In genomic region chr7:142880886-142881505, GRCh38 we compare ENCODE assay signal across 8 cellular contexts. TPM values are rescaled to one million over a fixed set of nuclear protein-coding genes. Genes with fewer than 3 reads are reported as not detected.
DNase-seq lines count a peak whose midpoint lies in the region; TF ChIP-seq lines count a peak whose summit lies in the region.

No MANE protein-coding gene starts in this region.

- no peaks in the 10 kb centered on the region for H3K4me1 Mint-ChIP-seq in activated T-cell treated with anti-CD3 and anti-CD28 coated beads, Interleukin-2, amount 50 U/mL, for 24 hours (ENCODE audit: low read depth)

- no peaks in the 10 kb centered on the region for H3K9me2 ChIP-seq in GM23248 (ENCODE audit: insufficient read depth)

- no peaks in the 10 kb centered on the region for H3F3A ChIP-seq in GM23248 (ENCODE audit: insufficient read depth)

- TF ChIP-seq CTCF in GM12872 (IDR thresholded peaks at IDR 0.05; ENCODE audit: insufficient read depth, low read depth, low read length), result peak; percentile 96

- H3K4me3 Mint-ChIP-seq in activated T-cell treated with anti-CD3 and anti-CD28 coated beads, Interleukin-2, amount 50 U/mL, for 24 hours, result no peak overlapping the region

- peak; percentile 47 for DNase-seq in GM23248
- peak; percentile 3 for DNase-seq in MV-4-11 (lab: John Stamatoyannopoulos, UW)
- DNase-seq in activated T-cell treated with anti-CD3 and anti-CD28 coated beads, Interleukin-2, amount 50 U/mL, for 24 hours, result peak; percentile 50
- DNase-seq in glomerular visceral epithelial cell (ENCODE audit: extremely low spot score), result peak; percentile 13
- DNase-seq in stimulated activated CD4-positive, alpha-beta T cell treated with anti-CD3 and anti-CD28 coated beads, Interleukin-2, amount 100 ng/mL, for 4 hours (ENCODE audit: low read depth), result peak; percentile 19
- no peak for DNase-seq in GDM1 (lab: John Stamatoyannopoulos, UW)
- DNase-seq in NCI-H146 (lab: John Stamatoyannopoulos, UW), result no peak

- H3K27ac Mint-ChIP-seq in activated T-cell treated with anti-CD3 and anti-CD28 coated beads, Interleukin-2, amount 50 U/mL, for 24 hours, result no peak overlapping the region

- H3K79me2 ChIP-seq in GM23248 (ENCODE audit: insufficient read depth), result no peaks in the 10 kb centered on the region

- peaks cover 3% of the 10 kb centered on the region for H3K27me3 Mint-ChIP-seq in activated T-cell treated with anti-CD3 and anti-CD28 coated beads, Interleukin-2, amount 50 U/mL, for 24 hours

- no peaks in the 10 kb centered on the region for H3K9me3 Mint-ChIP-seq in activated T-cell treated with anti-CD3 and anti-CD28 coated beads, Interleukin-2, amount 50 U/mL, for 24 hours

- H3K36me3 ChIP-seq in GM23248 (ENCODE audit: low read depth), result no peaks in the 10 kb centered on the region

- no peaks in the 10 kb centered on the region for H4K20me1 ChIP-seq in GM23248 (ENCODE audit: insufficient read depth)

- in situ Hi-C loops in GM23248 (cut with MboI), result no loop called here

- no peak overlapping the region for H3K4me2 ChIP-seq in GM23248 (ENCODE audit: unreplicated experiment)

- no peak overlapping the region for H3K27ac ChIP-seq in GM23248

- no peaks in the 10 kb centered on the region for H3K9me3 ChIP-seq in GM23248 (ENCODE audit: low read depth)

- H2AFZ ChIP-seq in GM23248, result no peak overlapping the region

- no peaks in the 10 kb centered on the region for H3K4me1 ChIP-seq in GM23248 (ENCODE audit: insufficient read depth)

- no peak overlapping the region for H3K9ac ChIP-seq in GM23248

- WGBS in GM23248 (ENCODE audit: low coverage in 1 of 2, low lambda C conversion rate in 2 of 2, missing lambda C conversion rate in 2 of 2), 2 experiments, result 12 to 18% methylated on average over 8 of the region's 8 CpGs

- H3K36me3 Mint-ChIP-seq in activated T-cell treated with anti-CD3 and anti-CD28 coated beads, Interleukin-2, amount 50 U/mL, for 24 hours (ENCODE audit: low read depth), result no peaks in the 10 kb centered on the region

- H3K4me3 ChIP-seq in GM23248, result no peak overlapping the region

- H3K27me3 ChIP-seq in GM23248 (replicated peaks; ENCODE audit: insufficient read depth), result peaks cover 27% of the 10 kb centered on the region

RNA-seq across cellular contexts. Expression of gene TRPV6, which starts 4.5 kb away (rescaled TPM):
- total RNA-seq in GM23248 (2014; rRNA removed; shearing (Covaris generic)), result not detected in 2 replicates
- not detected in 2 replicates for polyA plus RNA-seq in GM23248 (2016; fragmentation: Nextera tagmentation; extraction: Ambion mirVana)

RNA-seq across cellular contexts. Expression of gene EPHB6, which starts 26.1 kb away (rescaled TPM):
- 0.11 and 0.13 TPM in 2 replicates for total RNA-seq in GM23248 (2014; rRNA removed; shearing (Covaris generic))
- polyA plus RNA-seq in GM23248 (2016; fragmentation: Nextera tagmentation; extraction: Ambion mirVana), result 0.98 and 1.2 TPM in 2 replicates

RNA-seq across cellular contexts. Expression of gene TRPV5, which starts 52.5 kb away (rescaled TPM):
- not detected in 2 replicates for total RNA-seq in GM23248 (2014; rRNA removed; shearing (Covaris generic))
- polyA plus RNA-seq in GM23248 (2016; fragmentation: Nextera tagmentation; extraction: Ambion mirVana), result not detected in 2 replicates

RNA-seq across cellular contexts. Expression of gene LLCFC1, which starts 58.3 kb away (rescaled TPM):
- not detected in 2 replicates for total RNA-seq in GM23248 (2014; rRNA removed; shearing (Covaris generic))
- polyA plus RNA-seq in GM23248 (2016; fragmentation: Nextera tagmentation; extraction: Ambion mirVana), result not detected in 2 replicates

Comparison
In these comparisons a context has a peak if more than half of its experiments do, and no peak if none do; other contexts are left out.
1. DNase-seq: peak in GM23248 (single experiment), MV-4-11 (single experiment), activated T-cell treated with anti-CD3 and anti-CD28 coated beads, Interleukin-2, amount 50 U/mL, for 24 hours (single experiment), glomerular visceral epithelial cell (single experiment) and stimulated activated CD4-positive, alpha-beta T cell treated with anti-CD3 and anti-CD28 coated beads, Interleukin-2, amount 100 ng/mL, for 4 hours (single experiment); none in GDM1 (single experiment) and NCI-H146 (single experiment).